Comparison of ENCODE assay signal across 24 cellular contexts in the genomic region with DNA sequence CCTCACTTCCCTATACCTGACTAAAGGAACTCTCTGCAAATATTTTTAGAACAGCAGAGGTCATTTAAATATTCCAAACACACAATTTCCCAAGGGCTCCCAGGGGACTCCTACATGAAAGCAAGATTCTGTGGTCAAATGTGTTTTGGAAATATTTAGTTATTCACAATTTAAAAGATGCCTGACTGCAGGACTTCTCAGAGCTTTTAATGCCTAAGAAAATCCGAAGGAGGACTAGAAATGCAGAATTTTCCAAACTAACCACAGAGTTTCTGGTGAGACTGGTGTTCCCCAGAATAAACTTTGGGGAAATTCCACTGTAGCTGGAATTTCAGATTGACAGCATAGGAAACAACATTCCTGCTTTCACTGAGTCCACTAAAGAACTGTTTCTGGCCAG.
"Had no signal": no experiment of that assay in that cellular context is flagged by ENCODE, and none has a peak within 500 bp of the region (broad histone marks: within the 10 kb centered on the region; RNA-seq: fewer than 3 reads in every experiment).

No MANE protein-coding gene starts in this region.

- H3K27me3 Mint-ChIP-seq: stimulated activated naive CD8-positive, alpha-beta T cell treated with anti-CD3 and anti-CD28 coated beads, Interleukin-15, amount 100 ng/mL, for 72 hours had no signal

- H3K4me1 ChIP-seq: psoas muscle, right atrium auricular region had no signal

- H3K27ac Mint-ChIP-seq: activated naive CD8-positive, alpha-beta T cell treated with anti-CD3 and anti-CD28 coated beads, Interleukin-2, amount 50 U/mL, for 24 hours; brain; mesothelial cell of epicardium; natural killer cell; stimulated activated naive CD8-positive, alpha-beta T cell treated with anti-CD3 and anti-CD28 coated beads, Interleukin-15, amount 100 ng/mL, for 72 hours; T-helper 1 cell treated with Interleukin-12 subunit alpha and Interleukin-12 subunit beta and Interleukin-4 antibody, amounts not matched to agents 30 μg/mL and 1 μg/mL, for 36 hours had no signal

- H3K27me3 ChIP-seq: right atrium auricular region, tibial artery had no signal

- H3K27ac ChIP-seq: psoas muscle, right atrium auricular region, skin epidermis, tibial artery had no signal

- H3K9me3 Mint-ChIP-seq: central memory CD8-positive, alpha-beta T cell had no signal

- ATAC-seq: activated naive CD8-positive, alpha-beta T cell treated with anti-CD3 and anti-CD28 coated beads, Interleukin-2, amount 50 U/mL, for 24 hours; left lobe of liver; natural killer cell; psoas muscle; stimulated activated naive CD8-positive, alpha-beta T cell treated with anti-CD3 and anti-CD28 coated beads, Interleukin-15, amount 100 ng/mL, for 72 hours had no signal

- H3K4me1 Mint-ChIP-seq: activated naive CD8-positive, alpha-beta T cell treated with anti-CD3 and anti-CD28 coated beads, Interleukin-2, amount 50 U/mL, for 24 hours; central memory CD8-positive, alpha-beta T cell; mesothelial cell of epicardium; natural killer cell; stimulated activated naive CD8-positive, alpha-beta T cell treated with anti-CD3 and anti-CD28 coated beads, Interleukin-15, amount 100 ng/mL, for 72 hours had no signal

- FAIRE-seq: colon, kidney had no signal

- H3K36me3 ChIP-seq: right atrium auricular region, tibial artery had no signal

- H3K4me3 Mint-ChIP-seq: activated naive CD8-positive, alpha-beta T cell treated with anti-CD3 and anti-CD28 coated beads, Interleukin-2, amount 50 U/mL, for 24 hours; brain; central memory CD8-positive, alpha-beta T cell; mesothelial cell of epicardium; natural killer cell; stimulated activated naive CD8-positive, alpha-beta T cell treated with anti-CD3 and anti-CD28 coated beads, Interleukin-15, amount 100 ng/mL, for 72 hours; T-helper 1 cell treated with Interleukin-12 subunit alpha and Interleukin-12 subunit beta and Interleukin-4 antibody, amounts not matched to agents 30 μg/mL and 1 μg/mL, for 36 hours had no signal

- DNase-seq: activated CD4-positive, alpha-beta T cell treated with anti-CD3 and anti-CD28 coated beads for 4 hours; activated CD4-positive, alpha-beta T cell treated with anti-CD3 and anti-CD28 coated beads, Interleukin-2, amount 50 U/mL, for 48 hours; activated CD4-positive, CD25-positive, alpha-beta regulatory T cell; activated gamma-delta T cell; activated naive CD4-positive, alpha-beta T cell treated with anti-CD3 and anti-CD28 coated beads, Interleukin-2, amount 50 U/mL, for 16 hours; activated naive CD8-positive, alpha-beta T cell treated with anti-CD3 and anti-CD28 coated beads, Interleukin-2, amount 50 U/mL, for 24 hours; anterior cingulate cortex; effector memory CD4-positive, alpha-beta T cell; foreskin fibroblast; kidney; natural killer cell; psoas muscle; stimulated activated CD4-positive, alpha-beta T cell treated with anti-CD3 and anti-CD28 coated beads, Interleukin-1b, Interleukin-23, amount 100 ng/mL, for 48 hours; stimulated activated naive CD8-positive, alpha-beta T cell treated with anti-CD3 and anti-CD28 coated beads, Interleukin-15, amount 100 ng/mL, for 72 hours had no signal

- H3K4me3 ChIP-seq: lung, psoas muscle, right atrium auricular region, skin epidermis, tibial artery had no signal
